In genomic region chr5:124178050-124178449, GRCh38 we compare ENCODE assay signal across 7 cellular contexts.
"Had no signal": no experiment of that assay in that cellular context is flagged by ENCODE, and none has a peak within 500 bp of the region (broad histone marks: within the 10 kb centered on the region; RNA-seq: fewer than 3 reads in every experiment).

No MANE protein-coding gene starts in this region.

- H3K4me3 ChIP-seq: GM23248, HAP-1 had no signal

- H3K36me3 ChIP-seq: HAP-1 had no signal

- H3K4me3 Mint-ChIP-seq: H9 had no signal

- DNase-seq: GM23248, GOT3, H7, H9, HCEC 1CT had no signal

- ATAC-seq: HCT116 had no signal

- H3K9me3 ChIP-seq: HAP-1 had no signal

- H3K27ac ChIP-seq: GM23248 had no signal

- H2AFZ ChIP-seq: GM23248 had no signal
